In genomic region chr22:22156716-22157499, GRCh38 we compare ENCODE assay signal across 8 cellular contexts.
DNase-seq lines count a peak whose midpoint lies in the region; ATAC-seq and TF ChIP-seq lines count a peak whose summit lies in the region.

No MANE protein-coding gene starts in this region.

- WGBS in psoas muscle, 3 donors: 37 to 44% (median 40%) methylated on average over 9 of the region's 9 CpGs

- H3K36me3 ChIP-seq in BJ (ENCODE audit: control insufficient read depth, insufficient read depth, low read length): no peaks in the 10 kb centered on the region
- H3K36me3 ChIP-seq in Peyer's patch: no peaks in the 10 kb centered on the region
- no peaks in the 10 kb centered on the region for H3K36me3 ChIP-seq in psoas muscle (ENCODE audit: insufficient read depth in 1 of 2, low read depth in 1 of 2)

- no peak for TF ChIP-seq POLR2A in Peyer's patch (IDR thresholded peaks at IDR 0.05)

- H3K9me3 ChIP-seq in Peyer's patch (no peaks in the 10 kb centered on the region), psoas muscle (no peaks in the 10 kb centered on the region)

- H3K4me1 ChIP-seq in Peyer's patch (no peaks in the 10 kb centered on the region), psoas muscle (no peaks in the 10 kb centered on the region)

- DNase-seq in BJ (ENCODE audit: low read depth) (no peak), KBM-7 (peak; percentile 67), Peyer's patch (peak in 2 of 3 donors; percentile 83 to 89), foreskin melanocyte (peak; percentile 27), psoas muscle (no peak)
- DNase-seq in activated T-cell treated with anti-CD3 and anti-CD28 coated beads, Interleukin-2, amount 50 U/mL, for 48 hours: peak; percentile 68 to 71

- POLR2A ChIA-PET in BJ (lab: Charles Lee): no interaction called here

- CTCF ChIA-PET in BJ (lab: Yijun Ruan, JAX): interaction anchor here (0.5 to 1.7 kb wide), 9 partner anchors 9 to 274 kb away, joined by 3 to 6 read pairs (median 3); no protein-coding TSS in a partner anchor

- H3K27ac ChIP-seq in Peyer's patch (peak overlapping the region in 2 of 4 donors; percentile 63 to 73), psoas muscle (no peak overlapping the region)

- intact Hi-C loops in psoas muscle (cut with DNase I): no loop called here

- in situ Hi-C loops in KBM-7 (cut with MboI; ENCODE audit: low pct_unique_long_range_greater_than_20kb, low sequenced_read_pairs): loop anchor here (25.0 kb wide), 1 partner anchor 95 kb away; no protein-coding TSS in a partner anchor

- TF ChIP-seq CTCF in BJ (IDR thresholded peaks at IDR 0.05; ENCODE audit: insufficient read depth, low read depth, low read length) (peak; percentile 71), Peyer's patch (IDR thresholded peaks at IDR 0.05) (peak; percentile 60 to 80 (median 68)), psoas muscle (IDR thresholded peaks at IDR 0.05) (peak; percentile 57)

- ATAC-seq in GM19023 (IDR thresholded peaks at IDR 0.05; ENCODE audit: unreplicated experiment): peak; percentile 55
- peak in 1 of 4 donors; percentile 59 for ATAC-seq in psoas muscle
- no peak for ATAC-seq in GM19324 (IDR thresholded peaks at IDR 0.05; ENCODE audit: low FRiP score, unreplicated experiment)

- H3K27me3 ChIP-seq in BJ (ENCODE audit: control insufficient read depth, insufficient read depth, low read length): peaks cover 2% of the 10 kb centered on the region; the same call in 1 of the 2 replicates
- no peaks in the 10 kb centered on the region for H3K27me3 ChIP-seq in Peyer's patch
- H3K27me3 ChIP-seq in psoas muscle (ENCODE audit: insufficient read depth in 3 of 3, low read length in 2 of 3): peaks cover 0 to 8% (median 0%) of the 10 kb centered on the region in 3 donors

- H3K4me3 ChIP-seq in BJ (ENCODE audit: low read depth, low read length) (no peak overlapping the region), Peyer's patch (no peak overlapping the region), psoas muscle (no peak overlapping the region)

Comparison
In these comparisons a context has a peak if more than half of its experiments do, and no peak if none do; other contexts are left out.
1. DNase-seq: peak in KBM-7 (single experiment), Peyer's patch (2 of 3), activated T-cell treated with anti-CD3 and anti-CD28 coated beads, Interleukin-2, amount 50 U/mL, for 48 hours (2 of 2) and foreskin melanocyte (single experiment); none in BJ (single experiment) and psoas muscle (0 of 2).
2. Peak in every context shown above with its lines, with median percentiles within 50 percentile points of each other: CTCF ChIP-seq.